2 cellular contexts compared by ENCODE assay signal in the genomic region with DNA sequence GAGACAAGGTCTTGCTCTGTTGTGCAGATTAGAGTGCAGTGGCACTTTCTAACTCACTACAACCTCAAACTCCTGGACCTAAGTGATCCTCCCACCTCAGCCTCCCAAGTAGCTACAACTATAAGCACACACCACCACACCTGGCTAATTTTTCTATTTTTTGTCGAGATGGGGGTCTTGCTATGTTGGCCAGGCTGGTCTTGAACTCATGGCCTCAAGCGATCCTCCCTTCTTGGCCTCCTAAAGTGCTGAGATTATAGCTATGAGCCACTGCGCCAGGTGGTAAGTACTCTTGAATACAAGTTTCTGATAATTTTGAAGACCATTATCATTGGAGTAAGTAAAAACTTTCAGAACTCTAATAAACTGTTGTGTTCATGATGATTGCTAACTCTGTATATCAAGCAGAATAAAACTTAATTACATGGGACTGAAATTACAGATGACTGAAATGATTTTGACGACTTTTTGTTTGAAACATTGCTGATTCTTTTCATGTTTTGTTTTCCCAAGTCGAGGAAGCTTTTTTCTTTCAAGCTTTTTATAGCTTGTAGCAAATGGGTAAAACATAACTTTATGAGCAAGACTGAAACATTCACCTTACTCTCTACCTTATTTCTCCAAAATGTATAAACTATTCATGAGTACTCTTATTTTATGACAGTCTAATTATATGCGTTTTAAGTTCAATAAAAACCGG.
TF ChIP-seq lines count a peak whose summit lies in the region.

No MANE protein-coding gene starts in this region.

TF ChIP-seq in GM23338, 12 proteins besides CTCF, POLR2A, EP300 and RAD21 (continues in another document):
- TF ChIP-seq ZNF462 (CRISPR knock-in tag; IDR thresholded peaks at IDR 0.05) (no peak), REST (IDR thresholded peaks at IDR 0.05; ENCODE audit: unreplicated experiment) (no peak), CREB1 (CRISPR knock-in tag; IDR thresholded peaks at IDR 0.05; ENCODE audit: low read depth) (no peak), EZH2 (IDR thresholded peaks at IDR 0.05; ENCODE audit: low read depth, unreplicated experiment) (no peak), ETS1 (IDR thresholded peaks at IDR 0.05) (no peak), ZNF114 (CRISPR knock-in tag; IDR thresholded peaks at IDR 0.05) (no peak), EZH2phosphoT487 (IDR thresholded peaks at IDR 0.05; ENCODE audit: unreplicated experiment) (no peak), JUNB (IDR thresholded peaks at IDR 0.05; ENCODE audit: unreplicated experiment) (no peak)

TF ChIP-seq in K562, 482 proteins besides CTCF, POLR2A, EP300 and RAD21:
- TF ChIP-seq ZNF121 (CRISPR knock-in tag; conservative IDR thresholded peaks at IDR 0.05) (peak; percentile 91), ZNF764 (CRISPR knock-in tag; IDR thresholded peaks at IDR 0.05; ENCODE audit: low read depth) (no peak), BCOR (IDR thresholded peaks at IDR 0.05) (peak; percentile 41; the same call in 1 of the 2 replicates), ZNF395 (CRISPR knock-in tag; IDR thresholded peaks at IDR 0.05) (no peak)
